ENCODE assay signal across 8 cellular contexts in genomic region chr13:72565893-72566292, GRCh38.
DNase-seq lines count a peak whose midpoint lies in the region; ATAC-seq, FAIRE-seq and TF ChIP-seq lines count a peak whose summit lies in the region.

No MANE protein-coding gene starts in this region.

- H3K27me3 Mint-ChIP-seq in CD14-positive monocyte (ENCODE audit: low read depth in 3 of 3) = no peaks in the 10 kb centered on the region

- intact Hi-C loops in CD14-positive monocyte (cut with micrococcal nuclease) (no loop called here), sigmoid colon (cut with DNase I) (no loop called here)

- TF ChIP-seq CTCF in CD14-positive monocyte (IDR thresholded peaks at IDR 0.05) (peak; percentile 69), sigmoid colon (IDR thresholded peaks at IDR 0.05) (peak in 2 of 4 experiments; percentile 31 to 52)

- H3K9me3 ChIP-seq in sigmoid colon = no peaks in the 10 kb centered on the region

- FAIRE-seq in endometrium (lab: Jason Lieb, UNC) = peak; percentile 84

- no peaks in the 10 kb centered on the region for H3K27me3 ChIP-seq in sigmoid colon

- no peak for TF ChIP-seq EP300 in sigmoid colon (IDR thresholded peaks at IDR 0.05)

- no peak for TF ChIP-seq POLR2A in sigmoid colon (IDR thresholded peaks at IDR 0.05)

- H3K9me3 Mint-ChIP-seq in CD14-positive monocyte = no peaks in the 10 kb centered on the region

- 10% methylated on average over 1 of the region's 1 CpG for WGBS in sigmoid colon, 2 donors

- H3K27ac Mint-ChIP-seq in CD14-positive monocyte = no peak overlapping the region

- POLR2A ChIA-PET in HEK293T (lab: Yijun Ruan, JAX) = no interaction called here

- H3K4me1 Mint-ChIP-seq in CD14-positive monocyte = peaks cover 6% of the 10 kb centered on the region

- CTCF ChIA-PET in HEK293T (lab: Yijun Ruan, JAX) = interaction anchor here (0.5 to 1.8 kb wide), 9 partner anchors 9 to 305 kb away, joined by 3 to 10 read pairs (median 3); no protein-coding TSS in a partner anchor

- H3K4me3 Mint-ChIP-seq in CD14-positive monocyte = no peak overlapping the region

- no peaks in the 10 kb centered on the region for H3K36me3 Mint-ChIP-seq in CD14-positive monocyte

- no peak for DNase-seq in CD14-positive monocyte (ENCODE audit: low spot score)
- peak; percentile 53 for DNase-seq in HEK293T (ENCODE audit: extremely low spot score)
- peak; percentile 25 for DNase-seq in NCI-H82 treated with DMSO at 0.1 percent for 48 hours (lab: John Stamatoyannopoulos, UW; ENCODE audit: unreplicated experiment)
- DNase-seq in putamen (ENCODE audit: low spot score) = peak; percentile 33
- no peak for DNase-seq in sigmoid colon
- no peak for DNase-seq in NCI-H1436 treated with DMSO at 0.1 percent for 48 hours (lab: John Stamatoyannopoulos, UW)

- H3K4me3 ChIP-seq in sigmoid colon = no peak overlapping the region

- H3K36me3 ChIP-seq in sigmoid colon = no peaks in the 10 kb centered on the region

- H3K27ac ChIP-seq in sigmoid colon = no peak overlapping the region

- peaks cover 0 to 11% (median 0%) of the 10 kb centered on the region in 4 donors for H3K4me1 ChIP-seq in sigmoid colon

- no peak for ATAC-seq in HG02642 (IDR thresholded peaks at IDR 0.05; ENCODE audit: poor library complexity, unreplicated experiment)

TF ChIP-seq in HEK293T, 16 proteins besides CTCF, POLR2A, EP300 and RAD21:
- TF ChIP-seq ARNT (IDR thresholded peaks at IDR 0.05) (no peak), ELF4 (IDR thresholded peaks at IDR 0.05) (no peak), SUZ12 (IDR thresholded peaks at IDR 0.05) (no peak), BHLHE40 (IDR thresholded peaks at IDR 0.05; ENCODE audit: borderline replicate concordance) (no peak), PKNOX1 (IDR thresholded peaks at IDR 0.05) (peak; percentile 20; the same call in 1 of the 2 replicates), LEF1 (IDR thresholded peaks at IDR 0.05; ENCODE audit: borderline replicate concordance) (no peak), SP1 (IDR thresholded peaks at IDR 0.05) (no peak)
TF ChIP-seq in HEK293T: peak in this region for 1.

Comparison
In these comparisons a context has a peak if more than half of its experiments do, and no peak if none do; other contexts are left out.
1. DNase-seq: peak in HEK293T (single experiment), NCI-H82 treated with DMSO at 0.1 percent for 48 hours (single experiment) and putamen (single experiment); none in CD14-positive monocyte (single experiment), sigmoid colon (single experiment) and NCI-H1436 treated with DMSO at 0.1 percent for 48 hours (single experiment).